10 cellular contexts compared by ENCODE assay signal in the genomic region with DNA sequence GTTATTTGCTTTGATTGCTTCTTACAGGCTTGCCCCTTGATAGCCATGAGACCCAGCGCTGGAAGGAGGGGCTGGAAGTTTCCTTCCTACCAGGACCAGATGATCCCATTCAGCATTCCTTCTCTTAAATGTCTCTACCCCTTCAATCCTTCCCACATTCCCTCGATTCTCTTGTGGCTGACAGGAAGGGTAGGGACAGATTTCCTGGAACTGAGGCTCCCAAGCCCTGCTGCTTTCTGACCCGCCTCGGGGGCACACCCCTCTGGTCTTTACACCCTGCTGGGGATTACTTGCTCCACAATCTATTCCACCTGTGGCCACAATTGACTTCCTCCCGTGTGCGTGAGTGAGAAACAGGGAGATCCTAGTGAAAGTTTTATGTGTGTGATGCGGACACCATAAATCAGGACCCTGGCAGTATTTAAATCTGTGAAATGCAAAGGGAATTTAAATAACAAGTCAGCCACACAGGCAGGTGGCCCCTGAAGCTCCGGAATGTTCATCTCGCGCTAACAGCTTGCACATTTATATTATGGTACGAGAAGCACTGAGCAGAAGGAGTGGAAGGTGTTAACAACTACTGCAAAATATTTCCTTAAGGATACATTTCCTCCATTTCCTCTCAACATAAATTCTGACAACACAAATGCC.
"Had no signal": no experiment of that assay in that cellular context is flagged by ENCODE, and none has a peak within 500 bp of the region (broad histone marks: within the 10 kb centered on the region; RNA-seq: fewer than 3 reads in every experiment).

No MANE protein-coding gene starts in this region.

- H3K36me3 ChIP-seq: left ventricle myocardium inferior, transverse colon had no signal

- H3K9me3 Mint-ChIP-seq: activated CD4-positive, alpha-beta memory T cell treated with anti-CD3 and anti-CD28 coated beads for 36 hours; memory B cell; neural crest cell had no signal

- H3K4me1 Mint-ChIP-seq: memory B cell had no signal

- H3K4me3 Mint-ChIP-seq: activated CD4-positive, alpha-beta memory T cell treated with anti-CD3 and anti-CD28 coated beads for 36 hours; memory B cell; neural crest cell had no signal

- DNase-seq: activated CD4-positive, alpha-beta memory T cell treated with anti-CD3 and anti-CD28 coated beads for 36 hours; dorsolateral prefrontal cortex; left ventricle myocardium inferior; T1000; transverse colon had no signal

- H3K27ac Mint-ChIP-seq: activated CD4-positive, alpha-beta memory T cell treated with anti-CD3 and anti-CD28 coated beads for 36 hours; memory B cell had no signal

- H3K36me3 Mint-ChIP-seq: activated CD4-positive, alpha-beta memory T cell treated with anti-CD3 and anti-CD28 coated beads for 36 hours; memory B cell had no signal

- ATAC-seq: esophagus mucosa had no signal

- H3K4me1 ChIP-seq: transverse colon had no signal

- H3K4me3 ChIP-seq: dorsolateral prefrontal cortex, left ventricle myocardium inferior, skin epidermis, transverse colon had no signal

- H3K9me3 ChIP-seq: left ventricle myocardium inferior, transverse colon had no signal

- H3K27ac ChIP-seq: dorsolateral prefrontal cortex, left ventricle myocardium inferior, parathyroid adenoma, transverse colon had no signal
